In the genomic region with DNA sequence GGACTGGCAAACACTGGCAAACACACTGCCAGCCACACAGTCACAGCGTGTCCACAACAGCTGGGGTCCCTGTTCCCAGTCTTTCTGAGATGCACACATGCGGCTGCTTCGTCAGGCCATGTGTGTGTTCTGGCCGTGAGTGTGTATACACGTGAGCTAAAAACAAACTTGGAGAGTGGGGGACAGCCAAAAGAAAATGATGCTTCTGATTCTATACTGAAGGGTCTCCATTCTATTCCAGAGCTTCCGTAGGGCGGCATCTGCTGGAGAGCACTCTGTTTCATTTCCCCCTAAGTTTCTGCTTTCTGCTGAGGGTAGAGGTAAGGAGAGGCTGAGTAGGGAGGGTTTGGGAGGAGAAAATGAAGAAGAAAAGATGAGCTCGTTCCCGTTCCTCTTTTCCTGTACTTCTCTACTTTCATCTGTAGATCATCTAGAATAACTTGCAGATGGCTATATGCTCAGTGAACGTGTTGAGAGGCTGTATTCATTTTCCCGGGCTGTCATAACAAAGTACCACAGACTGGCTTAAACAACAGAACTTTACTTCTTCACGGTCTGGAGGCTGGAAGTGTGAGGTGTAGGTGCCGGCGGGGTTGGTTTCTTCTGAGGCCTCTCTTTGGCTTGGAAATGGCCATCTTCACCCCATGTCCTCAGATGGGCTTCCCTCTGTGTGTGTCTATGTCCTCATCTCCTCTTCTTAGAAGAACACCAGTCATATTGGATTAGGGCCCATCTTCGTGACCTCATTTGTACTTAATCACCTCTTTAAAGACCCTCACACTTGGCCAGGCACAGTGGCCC, we compare ENCODE assay signal across 1 cellular context.
TF ChIP-seq lines count a peak whose summit lies in the region.

No MANE protein-coding gene starts in this region.

TF ChIP-seq in K562, 482 proteins besides CTCF, POLR2A, EP300 and RAD21 (continued from another document):
- TF ChIP-seq, protein P1, sequence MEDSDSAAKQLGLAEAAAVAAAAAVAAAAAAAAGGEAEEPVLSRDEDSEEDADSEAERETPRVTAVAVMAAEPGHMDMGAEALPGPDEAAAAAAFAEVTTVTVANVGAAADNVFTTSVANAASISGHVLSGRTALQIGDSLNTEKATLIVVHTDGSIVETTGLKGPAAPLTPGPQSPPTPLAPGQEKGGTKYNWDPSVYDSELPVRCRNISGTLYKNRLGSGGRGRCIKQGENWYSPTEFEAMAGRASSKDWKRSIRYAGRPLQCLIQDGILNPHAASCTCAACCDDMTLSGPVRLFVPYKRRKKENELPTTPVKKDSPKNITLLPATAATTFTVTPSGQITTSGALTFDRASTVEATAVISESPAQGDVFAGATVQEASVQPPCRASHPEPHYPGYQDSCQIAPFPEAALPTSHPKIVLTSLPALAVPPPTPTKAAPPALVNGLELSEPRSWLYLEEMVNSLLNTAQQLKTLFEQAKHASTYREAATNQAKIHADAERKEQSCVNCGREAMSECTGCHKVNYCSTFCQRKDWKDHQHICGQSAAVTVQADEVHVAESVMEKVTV (CRISPR knock-in tag; IDR thresholded peaks at IDR 0.05) = 0 out of 2 replicates have a peak, but pooled peaks have one; percentile 5
- TF ChIP-seq ZNF695 (CRISPR knock-in tag; IDR thresholded peaks at IDR 0.05) = 0 out of 2 replicates have a peak, but pooled peaks have one; percentile 17
- TF ChIP-seq MAZ (CRISPR knock-in tag; conservative IDR thresholded peaks at IDR 0.05 in 1 of 2, IDR thresholded peaks at IDR 0.05 in 1 of 2) = 0 out of 4 replicates have a peak, but pooled peaks of 1 of the 2 experiments have one; percentile 7
- TF ChIP-seq, protein P2, sequence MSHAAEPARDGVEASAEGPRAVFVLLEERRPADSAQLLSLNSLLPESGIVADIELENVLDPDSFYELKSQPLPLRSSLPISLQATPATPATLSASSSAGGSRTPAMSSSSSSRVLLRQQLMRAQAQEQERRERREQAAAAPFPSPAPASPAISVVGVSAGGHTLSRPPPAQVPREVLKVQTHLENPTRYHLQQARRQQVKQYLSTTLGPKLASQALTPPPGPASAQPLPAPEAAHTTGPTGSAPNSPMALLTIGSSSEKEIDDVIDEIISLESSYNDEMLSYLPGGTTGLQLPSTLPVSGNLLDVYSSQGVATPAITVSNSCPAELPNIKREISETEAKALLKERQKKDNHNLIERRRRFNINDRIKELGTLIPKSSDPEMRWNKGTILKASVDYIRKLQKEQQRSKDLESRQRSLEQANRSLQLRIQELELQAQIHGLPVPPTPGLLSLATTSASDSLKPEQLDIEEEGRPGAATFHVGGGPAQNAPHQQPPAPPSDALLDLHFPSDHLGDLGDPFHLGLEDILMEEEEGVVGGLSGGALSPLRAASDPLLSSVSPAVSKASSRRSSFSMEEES (CRISPR knock-in tag; IDR thresholded peaks at IDR 0.05) = peak; percentile 9; the same call in 1 of the 2 replicates
- TF ChIP-seq NFIC (IDR thresholded peaks at IDR 0.05) = 0 out of 2 replicates have a peak, but pooled peaks have one; percentile 2
- peak; percentile 43; the same call in 1 of the 2 replicates for TF ChIP-seq ZNF785 (CRISPR knock-in tag; IDR thresholded peaks at IDR 0.05)
- no peak for TF ChIP-seq ZNF764 (CRISPR knock-in tag; IDR thresholded peaks at IDR 0.05; ENCODE audit: low read depth)
- 0 out of 2 replicates have a peak, but pooled peaks have one; percentile 3 for TF ChIP-seq NFRKB (IDR thresholded peaks at IDR 0.05; ENCODE audit: low read depth)
- no peak for TF ChIP-seq SAP30 (IDR thresholded peaks at IDR 0.05; ENCODE audit: borderline replicate concordance, insufficient read depth, low read depth, low read length, poor library complexity, severe bottlenecking)
- no peak for TF ChIP-seq GABPA (tag; conservative IDR thresholded peaks at IDR 0.05; ENCODE audit: low read depth)
- 0 out of 2 replicates have a peak, but pooled peaks have one; percentile 17 for TF ChIP-seq TAF7 (tag; IDR thresholded peaks at IDR 0.05)
- TF ChIP-seq, protein P3, sequence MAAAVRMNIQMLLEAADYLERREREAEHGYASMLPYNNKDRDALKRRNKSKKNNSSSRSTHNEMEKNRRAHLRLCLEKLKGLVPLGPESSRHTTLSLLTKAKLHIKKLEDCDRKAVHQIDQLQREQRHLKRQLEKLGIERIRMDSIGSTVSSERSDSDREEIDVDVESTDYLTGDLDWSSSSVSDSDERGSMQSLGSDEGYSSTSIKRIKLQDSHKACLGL (CRISPR knock-in tag; IDR thresholded peaks at IDR 0.05; ENCODE audit: borderline replicate concordance, poor library complexity, severe bottlenecking) = peak; percentile 12
- TF ChIP-seq ZNF212 (CRISPR knock-in tag; IDR thresholded peaks at IDR 0.05) = no peak
- TF ChIP-seq, protein P4, sequence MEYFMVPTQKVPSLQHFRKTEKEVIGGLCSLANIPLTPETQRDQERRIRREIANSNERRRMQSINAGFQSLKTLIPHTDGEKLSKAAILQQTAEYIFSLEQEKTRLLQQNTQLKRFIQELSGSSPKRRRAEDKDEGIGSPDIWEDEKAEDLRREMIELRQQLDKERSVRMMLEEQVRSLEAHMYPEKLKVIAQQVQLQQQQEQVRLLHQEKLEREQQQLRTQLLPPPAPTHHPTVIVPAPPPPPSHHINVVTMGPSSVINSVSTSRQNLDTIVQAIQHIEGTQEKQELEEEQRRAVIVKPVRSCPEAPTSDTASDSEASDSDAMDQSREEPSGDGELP (CRISPR knock-in tag; IDR thresholded peaks at IDR 0.05; ENCODE audit: borderline replicate concordance) = peak; percentile 24; the same call in 1 of the 2 replicates
- no peak; the same call in 1 of the 2 replicates for TF ChIP-seq ZFP1 (CRISPR knock-in tag; IDR thresholded peaks at IDR 0.05)
- peak; percentile 3 for TF ChIP-seq TCF3 (CRISPR knock-in tag; IDR thresholded peaks at IDR 0.05)
- no peak for TF ChIP-seq CSDE1 (IDR thresholded peaks at IDR 0.05)
- 0 out of 2 replicates have a peak, but pooled peaks have one; percentile 55 for TF ChIP-seq ZNF133 (CRISPR knock-in tag; IDR thresholded peaks at IDR 0.05)
- no peak for TF ChIP-seq ZNF324 (CRISPR knock-in tag; IDR thresholded peaks at IDR 0.05)
- TF ChIP-seq ADNP (tag; IDR thresholded peaks at IDR 0.05) = 0 out of 2 replicates have a peak, but pooled peaks have one; percentile 33
- no peak for TF ChIP-seq NFIX (CRISPR knock-in tag; IDR thresholded peaks at IDR 0.05; ENCODE audit: low read depth)
- TF ChIP-seq TRIM24 (IDR thresholded peaks at IDR 0.05) = no peak
- TF ChIP-seq MECOM (CRISPR knock-in tag; IDR thresholded peaks at IDR 0.05) = no peak
- TF ChIP-seq POLR2AphosphoS5 (IDR thresholded peaks at IDR 0.05; ENCODE audit: control insufficient read depth, insufficient read depth, low read depth, low read length) = no peak
- peak; percentile 72; the same call in 1 of the 2 replicates for TF ChIP-seq SPI1 (IDR thresholded peaks at IDR 0.05; ENCODE audit: borderline replicate concordance, low read depth, low read length)
- TF ChIP-seq KLF6 (CRISPR knock-in tag; IDR thresholded peaks at IDR 0.05; ENCODE audit: borderline replicate concordance) = 0 out of 2 replicates have a peak, but pooled peaks have one; percentile 10
- no peak for TF ChIP-seq BRD9 (IDR thresholded peaks at IDR 0.05; ENCODE audit: low read depth, partially characterized antibody)
- TF ChIP-seq, protein P5, sequence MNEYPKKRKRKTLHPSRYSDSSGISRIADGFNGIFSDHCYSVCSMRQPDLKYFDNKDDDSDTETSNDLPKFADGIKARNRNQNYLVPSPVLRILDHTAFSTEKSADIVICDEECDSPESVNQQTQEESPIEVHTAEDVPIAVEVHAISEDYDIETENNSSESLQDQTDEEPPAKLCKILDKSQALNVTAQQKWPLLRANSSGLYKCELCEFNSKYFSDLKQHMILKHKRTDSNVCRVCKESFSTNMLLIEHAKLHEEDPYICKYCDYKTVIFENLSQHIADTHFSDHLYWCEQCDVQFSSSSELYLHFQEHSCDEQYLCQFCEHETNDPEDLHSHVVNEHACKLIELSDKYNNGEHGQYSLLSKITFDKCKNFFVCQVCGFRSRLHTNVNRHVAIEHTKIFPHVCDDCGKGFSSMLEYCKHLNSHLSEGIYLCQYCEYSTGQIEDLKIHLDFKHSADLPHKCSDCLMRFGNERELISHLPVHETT (CRISPR knock-in tag; conservative IDR thresholded peaks at IDR 0.05 in 1 of 2, IDR thresholded peaks at IDR 0.05 in 1 of 2) = peak in 1 of 2 experiments; percentile 46; a peak in 1 of 4 replicates
